ENCODE assay signal across 9 cellular contexts in the genomic region with DNA sequence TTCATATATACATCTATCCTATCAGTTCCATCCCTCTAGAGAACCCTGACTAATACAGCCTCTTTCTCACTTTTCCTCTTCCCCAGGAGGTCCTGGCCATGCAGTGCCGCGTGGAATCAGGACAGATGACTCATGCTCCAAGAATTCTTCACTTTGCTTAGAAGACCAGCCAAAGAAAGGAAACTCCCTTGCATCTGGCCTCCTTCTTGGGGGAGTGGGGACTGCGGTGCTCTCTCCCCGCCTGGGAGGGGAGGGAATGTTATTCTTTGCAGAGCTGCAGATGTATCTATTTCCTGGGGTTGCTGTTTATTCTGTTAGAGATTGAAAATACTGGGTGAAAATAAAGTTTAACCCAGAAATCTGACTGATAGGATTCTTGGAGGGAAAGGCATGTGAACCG.
A peak's percentile ranks its signal among the peaks of the same experiment; 100 is the strongest.
DNase-seq lines count a peak whose midpoint lies in the region; ATAC-seq and TF ChIP-seq lines count a peak whose summit lies in the region.
"Had no signal": no experiment of that assay in that cellular context is flagged by ENCODE, and none has a peak within 500 bp of the region (broad histone marks: within the 10 kb centered on the region; RNA-seq: fewer than 3 reads in every experiment).

No MANE protein-coding gene starts in this region.

- DNase-seq in Daoy (ENCODE audit: low read depth) (peak; percentile 96), RWPE1 (ENCODE audit: low spot score) (peak; percentile 73), foreskin keratinocyte (peak; percentile 63 to 75), omental fat pad (ENCODE audit: low spot score) (no peak)
- no peak for DNase-seq in activated CD4-positive, alpha-beta T cell treated with anti-CD3 and anti-CD28 coated beads for 4 hours
- no peak for DNase-seq in activated CD8-positive, alpha-beta T cell treated with anti-CD3 and anti-CD28 coated beads for 36 hours
- DNase-seq: activated CD8-positive, alpha-beta memory T cell treated with anti-CD3 and anti-CD28 coated beads, Interleukin-2, amount 50 U/mL, for 48 hours had no signal

- no peak overlapping the region for H3K4me3 Mint-ChIP-seq in activated CD8-positive, alpha-beta T cell treated with anti-CD3 and anti-CD28 coated beads for 36 hours

- H3K27ac ChIP-seq in RWPE1 (peak overlapping the region; percentile 3; the same call in 1 of the 2 replicates), foreskin keratinocyte (no peak overlapping the region)

- peak; percentile 90 for ATAC-seq in foreskin keratinocyte
- peak; percentile 96 for ATAC-seq in omental fat pad (ENCODE audit: low FRiP score)
- ATAC-seq in HG02571 (IDR thresholded peaks at IDR 0.05; ENCODE audit: unreplicated experiment), result no peak
- no peak for ATAC-seq in GM21529 (IDR thresholded peaks at IDR 0.05; ENCODE audit: unreplicated experiment)
- no peak for ATAC-seq in activated CD8-positive, alpha-beta T cell treated with anti-CD3 and anti-CD28 coated beads for 36 hours

- intact Hi-C loops in activated CD8-positive, alpha-beta T cell treated with anti-CD3 and anti-CD28 coated beads for 36 hours (cut with micrococcal nuclease), result no loop called here

- POLR2A ChIA-PET in RWPE1 (lab: Yijun Ruan, JAX; ENCODE audit: low non-redundant PET), result no interaction called here
- POLR2A ChIA-PET in activated CD8-positive, alpha-beta T cell treated with anti-CD3 and anti-CD28 coated beads for 36 hours (lab: Charles Lee), result no interaction called here

- no peaks in the 10 kb centered on the region for H3K36me3 Mint-ChIP-seq in activated CD8-positive, alpha-beta T cell treated with anti-CD3 and anti-CD28 coated beads for 36 hours (ENCODE audit: low read depth)

- TF ChIP-seq CTCF in RWPE1 (conservative IDR thresholded peaks at IDR 0.05; ENCODE audit: low read depth) (no peak), foreskin keratinocyte (conservative IDR thresholded peaks at IDR 0.05) (no peak), omental fat pad (IDR thresholded peaks at IDR 0.05) (no peak)
- no peak for TF ChIP-seq CTCF in activated CD8-positive, alpha-beta T cell treated with anti-CD3 and anti-CD28 coated beads for 36 hours (IDR thresholded peaks at IDR 0.05)

- no peaks in the 10 kb centered on the region for H3K9me3 Mint-ChIP-seq in activated CD8-positive, alpha-beta T cell treated with anti-CD3 and anti-CD28 coated beads for 36 hours

- peaks cover 3% of the 10 kb centered on the region for H3K27me3 Mint-ChIP-seq in activated CD8-positive, alpha-beta T cell treated with anti-CD3 and anti-CD28 coated beads for 36 hours

- no peaks in the 10 kb centered on the region for H3K4me1 Mint-ChIP-seq in activated CD8-positive, alpha-beta T cell treated with anti-CD3 and anti-CD28 coated beads for 36 hours (ENCODE audit: low read depth)

- CTCF ChIA-PET in RWPE1 (lab: Yijun Ruan, JAX), result interaction anchor here (0.6 kb wide), 1 partner anchor 21 kb away, joined by 4 read pairs; no protein-coding TSS in a partner anchor
- CTCF ChIA-PET in activated CD8-positive, alpha-beta T cell treated with anti-CD3 and anti-CD28 coated beads for 36 hours (lab: Charles Lee), result no interaction called here

- H3K4me1 ChIP-seq in foreskin keratinocyte, result peaks cover 11% of the 10 kb centered on the region

- no peak overlapping the region for H3K27ac Mint-ChIP-seq in activated CD8-positive, alpha-beta T cell treated with anti-CD3 and anti-CD28 coated beads for 36 hours

- H3K27me3 ChIP-seq in foreskin keratinocyte, result no peaks in the 10 kb centered on the region

Comparison
In these comparisons a context has a peak if more than half of its experiments do, and no peak if none do; other contexts are left out.
1. DNase-seq: peak in Daoy (single experiment), RWPE1 (single experiment) and foreskin keratinocyte (2 of 2); none in omental fat pad (single experiment), activated CD4-positive, alpha-beta T cell treated with anti-CD3 and anti-CD28 coated beads for 4 hours (0 of 2) and activated CD8-positive, alpha-beta T cell treated with anti-CD3 and anti-CD28 coated beads for 36 hours (single experiment).
2. ATAC-seq: peak in foreskin keratinocyte (single experiment) and omental fat pad (single experiment); none in HG02571 (single experiment), GM21529 (single experiment) and activated CD8-positive, alpha-beta T cell treated with anti-CD3 and anti-CD28 coated beads for 36 hours (single experiment).